In the genomic region with DNA sequence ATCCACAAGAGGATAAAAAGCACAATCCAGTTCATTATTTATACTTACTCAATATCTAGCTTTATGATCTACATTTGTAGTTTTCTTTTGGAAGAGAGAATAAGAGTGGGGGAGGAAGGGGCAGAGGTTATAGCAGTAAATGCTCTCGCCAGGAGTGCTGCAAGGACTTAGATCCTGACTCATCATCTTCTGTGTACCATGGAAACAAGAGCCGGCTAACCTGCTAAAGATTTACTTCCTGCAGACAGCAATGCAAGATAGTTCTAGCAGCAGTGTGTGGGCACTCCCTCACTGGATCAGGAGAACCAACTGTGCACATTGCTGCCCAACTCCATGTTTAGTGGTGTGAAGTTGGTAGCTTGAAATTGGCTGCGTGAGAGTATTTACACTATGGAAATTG, we compare ENCODE assay signal across 1 cellular context.
TF ChIP-seq lines count a peak whose summit lies in the region.

No MANE protein-coding gene starts in this region.

TF ChIP-seq in HEK293T, 16 proteins besides CTCF, POLR2A, EP300 and RAD21 (continued from another document):
- TF ChIP-seq ARNT (IDR thresholded peaks at IDR 0.05) (no peak), SUZ12 (IDR thresholded peaks at IDR 0.05) (no peak), LEF1 (IDR thresholded peaks at IDR 0.05; ENCODE audit: borderline replicate concordance) (no peak), L3MBTL2 (conservative IDR thresholded peaks at IDR 0.05) (no peak), FOXM1 (IDR thresholded peaks at IDR 0.05; ENCODE audit: borderline replicate concordance) (no peak), SP1 (IDR thresholded peaks at IDR 0.05) (no peak)
TF ChIP-seq in HEK293T: peak in this region for 0.
